In genomic region chr9:131837316-131837715, GRCh38 we compare ENCODE assay signal across 11 cellular contexts.
DNase-seq lines count a peak whose midpoint lies in the region; ATAC-seq, FAIRE-seq and TF ChIP-seq lines count a peak whose summit lies in the region.
"Had no signal": no experiment of that assay in that cellular context is flagged by ENCODE, and none has a peak within 500 bp of the region (broad histone marks: within the 10 kb centered on the region; RNA-seq: fewer than 3 reads in every experiment).

No MANE protein-coding gene starts in this region.

- POLR2A ChIA-PET in K562 (lab: Yijun Ruan, JAX): no interaction called here

- DNase-seq in NCI-H1436 (lab: John Stamatoyannopoulos, UW) (peak; percentile 15), NCI-H1436 treated with DMSO at 0.1 percent for 48 hours (lab: John Stamatoyannopoulos, UW) (no peak), K562 (ENCODE audit: extremely low read depth in 1 of 4, low spot score in 3 of 4) (peak in 2 of 4 experiments; percentile 40 to 41), hepatic stellate cell (ENCODE audit: low spot score) (no peak), GM12892 (ENCODE audit: insufficient read length) (no peak), GM19240 (ENCODE audit: insufficient read length, low spot score) (no peak)
- DNase-seq: activated naive CD8-positive, alpha-beta T cell treated with anti-CD3 and anti-CD28 coated beads, Interleukin-2, amount 10 ng/mL, durations not matched to agents 7 days and 5 days; stimulated activated CD4-positive, alpha-beta T cell treated with anti-CD3 and anti-CD28 coated beads, Interleukin-1b, Interleukin-23, amount 100 ng/mL, for 48 hours had no signal

- no peak for TF ChIP-seq EP300 in K562 (IDR thresholded peaks at IDR 0.05; ENCODE audit: low read length)
- no peak for TF ChIP-seq EP300 in neural cell (conservative IDR thresholded peaks at IDR 0.05; ENCODE audit: poor library complexity, severe bottlenecking)

- H3K79me2 ChIP-seq in Loucy (ENCODE audit: insufficient read depth, low read length): no peaks in the 10 kb centered on the region
- H3K79me2 ChIP-seq in K562 (ENCODE audit: control insufficient read depth, insufficient read depth, low read length): no peaks in the 10 kb centered on the region
- H3K79me2 ChIP-seq in neural cell (replicated peaks; ENCODE audit: insufficient read depth, low read length): no peaks in the 10 kb centered on the region

- no peaks in the 10 kb centered on the region for H3F3A ChIP-seq in Loucy (ENCODE audit: low read depth)
- no peaks in the 10 kb centered on the region for H3F3A ChIP-seq in neural cell (ENCODE audit: insufficient read depth, low read length, poor library complexity, severe bottlenecking)

- no peaks in the 10 kb centered on the region for H3K9me1 ChIP-seq in K562 (ENCODE audit: control insufficient read depth, insufficient read depth, low read length)

- no peaks in the 10 kb centered on the region for H3K27me3 ChIP-seq in Loucy (ENCODE audit: insufficient read depth, low read length, poor library complexity, severe bottlenecking)
- peaks cover 40 to 72% of the 10 kb centered on the region in 2 experiments for H3K27me3 ChIP-seq in K562 (ENCODE audit: control insufficient read depth in 2 of 2, insufficient read depth in 2 of 2, low read length in 2 of 2)
- no peaks in the 10 kb centered on the region for H3K27me3 ChIP-seq in neural cell (ENCODE audit: insufficient read depth, low read depth, low read length)

- in situ Hi-C loops in K562 (cut with MboI): no loop called here

- FAIRE-seq in K562 (lab: Jason Lieb, UNC) (no peak), GM12892 (lab: Jason Lieb, UNC) (no peak)

- H3K4me2 ChIP-seq in Loucy (ENCODE audit: low read depth, low read length, poor library complexity, severe bottlenecking): no peak overlapping the region
- H3K4me2 ChIP-seq in K562 (ENCODE audit: insufficient read depth, low read length): no peak overlapping the region
- H3K4me2 ChIP-seq in neural cell (ENCODE audit: low read length): no peak overlapping the region

- intact Hi-C loops in K562 (cut with micrococcal nuclease): no loop called here

- H3K9me3 ChIP-seq in Loucy (ENCODE audit: insufficient read depth, low read depth, low read length) (no peaks in the 10 kb centered on the region), K562 (replicated peaks; ENCODE audit: control insufficient read depth, insufficient read depth, low read depth, low read length) (peaks cover 7% of the 10 kb centered on the region; the same call in 1 of the 2 replicates), neural cell (ENCODE audit: low read length) (peaks cover 5% of the 10 kb centered on the region)

- peak in 1 of 2 experiments; percentile 26; a peak in 2 of 4 replicates for TF ChIP-seq RAD21 in K562 (CRISPR knock-in tag; conservative IDR thresholded peaks at IDR 0.05 in 1 of 2, IDR thresholded peaks at IDR 0.05 in 1 of 2)
- peak; percentile 28 for TF ChIP-seq RAD21 in neural cell (conservative IDR thresholded peaks at IDR 0.05)

- peak; percentile 39 for TF ChIP-seq CTCF in Loucy (conservative IDR thresholded peaks at IDR 0.05; ENCODE audit: low read length)
- TF ChIP-seq CTCF in K562 (IDR thresholded peaks at IDR 0.05 in 2 of 3, conservative IDR thresholded peaks at IDR 0.05 in 1 of 3; ENCODE audit: insufficient read depth in 2 of 3, low read depth in 1 of 3, low read length in 3 of 3): peak in 2 of 3 experiments; percentile 31 to 45; a peak in 3 of 6 replicates
- TF ChIP-seq CTCF in neural cell (IDR thresholded peaks at IDR 0.05; ENCODE audit: poor library complexity, severe bottlenecking): no peak

- no peaks in the 10 kb centered on the region for H3K36me3 ChIP-seq in Loucy (ENCODE audit: insufficient read depth, low read length)
- H3K36me3 ChIP-seq in K562 (ENCODE audit: control insufficient read depth, insufficient read depth, low read length): no peaks in the 10 kb centered on the region
- H3K36me3 ChIP-seq in neural cell (ENCODE audit: insufficient read depth, low read length): no peaks in the 10 kb centered on the region
- H3K36me3 ChIP-seq: tibial nerve had no signal

- H2AFZ ChIP-seq in Loucy (ENCODE audit: low read length) (no peak overlapping the region), K562 (ENCODE audit: low read depth, low read length) (no peak overlapping the region), neural cell (ENCODE audit: low read depth, low read length) (no peak overlapping the region)

- CTCF ChIA-PET in K562 (lab: Yijun Ruan, JAX; ENCODE audit: low intra/inter-chr PET ratio): no interaction called here

- TF ChIP-seq POLR2A in K562 (conservative IDR thresholded peaks at IDR 0.05) (no peak), GM12892 (IDR thresholded peaks at IDR 0.05; ENCODE audit: low read depth, low read length) (no peak)

- no peak overlapping the region for H3K4me3 ChIP-seq in Loucy (ENCODE audit: low read length, poor library complexity, severe bottlenecking)
- H3K4me3 ChIP-seq in K562: no peak overlapping the region
- H3K4me3 ChIP-seq in neural cell (ENCODE audit: low read length): no peak overlapping the region
- H3K4me3 ChIP-seq: tibial nerve had no signal

- H3K27ac ChIP-seq in K562 (ENCODE audit: extremely low read depth, low read depth, low read length) (no peak overlapping the region), neural cell (ENCODE audit: low read length) (no peak overlapping the region)
- H3K27ac ChIP-seq: tibial nerve had no signal

- no TSS peak for BruUV-seq in K562 (replicated peaks; lab: Mats Ljungman, UMichigan)

- ATAC-seq in K562: peak; percentile 50

- no peaks in the 10 kb centered on the region for H4K20me1 ChIP-seq in Loucy (ENCODE audit: insufficient read depth, low read length, poor library complexity, severe bottlenecking)
- no peaks in the 10 kb centered on the region; the same call in 1 of the 2 replicates for H4K20me1 ChIP-seq in K562 (replicated peaks; ENCODE audit: control insufficient read depth, insufficient read depth, low read length)
- H4K20me1 ChIP-seq in neural cell (ENCODE audit: insufficient read depth): no peaks in the 10 kb centered on the region

- 6% methylated on average over 9 of the region's 10 CpGs for WGBS in K562 (ENCODE audit: insufficient coverage, low coverage, missing lambda C conversion rate)

- no peaks in the 10 kb centered on the region for H3K9me2 ChIP-seq in Loucy (replicated peaks; ENCODE audit: low read depth, low read length)
- H3K9me2 ChIP-seq in neural cell (ENCODE audit: insufficient read depth, low read length): no peaks in the 10 kb centered on the region

- H3K4me1 ChIP-seq in Loucy (ENCODE audit: insufficient read depth, low read length, poor library complexity, severe bottlenecking): peaks cover 18% of the 10 kb centered on the region
- peaks cover 10 to 17% of the 10 kb centered on the region in 2 experiments for H3K4me1 ChIP-seq in K562 (replicated peaks in 1 of 2; ENCODE audit: control insufficient read depth in 2 of 2, insufficient read depth in 2 of 2, low read length in 2 of 2)
- H3K4me1 ChIP-seq: tibial nerve had no signal

- H3K9ac ChIP-seq in Loucy (ENCODE audit: low read depth, low read length, poor library complexity, severe bottlenecking) (no peak overlapping the region), K562 (ENCODE audit: insufficient read depth in 1 of 2, low read depth in 2 of 2, low read length in 2 of 2) (no peak overlapping the region), neural cell (ENCODE audit: low read length) (no peak overlapping the region)

TF ChIP-seq in K562, 482 proteins besides CTCF, POLR2A, EP300 and RAD21:
- TF ChIP-seq EP400 (IDR thresholded peaks at IDR 0.05): no peak
- TF ChIP-seq E2F6 (IDR thresholded peaks at IDR 0.05; ENCODE audit: borderline replicate concordance in 1 of 2, extremely low read depth in 1 of 2, insufficient read depth in 1 of 2, insufficient read length in 1 of 2, low read depth in 1 of 2, low read length in 1 of 2, poor library complexity in 1 of 2, severe bottlenecking in 1 of 2): peak in 1 of 2 experiments; percentile 28
- TF ChIP-seq CAMTA2 (CRISPR knock-in tag; conservative IDR thresholded peaks at IDR 0.05): no peak
- TF ChIP-seq NBN (IDR thresholded peaks at IDR 0.05; ENCODE audit: low read depth): no peak

TF ChIP-seq in neural cell, 6 proteins besides CTCF, POLR2A, EP300 and RAD21:
- TF ChIP-seq SMC3 (conservative IDR thresholded peaks at IDR 0.05; ENCODE audit: poor library complexity): peak; percentile 27
- TF ChIP-seq POLR2AphosphoS5 (IDR thresholded peaks at IDR 0.05): no peak
TF ChIP-seq in neural cell: peak in this region for 1.
